9 cellular contexts compared by ENCODE assay signal in the genomic region with DNA sequence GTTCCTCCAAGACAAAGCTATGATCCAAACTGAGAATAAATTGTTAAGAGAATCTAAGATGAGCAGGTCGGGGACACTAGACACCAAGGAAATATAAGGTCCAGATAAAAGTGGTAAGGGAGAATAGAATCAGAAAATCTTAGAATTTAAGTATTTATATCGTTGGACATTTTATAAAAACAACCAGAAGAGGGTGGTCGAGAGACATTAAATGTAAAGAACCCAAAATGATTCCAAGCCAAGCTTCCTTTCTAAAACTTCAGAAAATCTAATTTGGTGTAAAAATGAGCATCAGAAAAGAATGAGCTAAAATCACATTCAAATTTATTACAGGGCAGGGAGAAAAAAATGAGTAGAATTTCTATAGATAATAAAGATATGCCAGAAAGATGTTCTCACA.
A peak's percentile ranks its signal among the peaks of the same experiment; 100 is the strongest.
DNase-seq lines count a peak whose midpoint lies in the region; ATAC-seq, FAIRE-seq and TF ChIP-seq lines count a peak whose summit lies in the region.
"Had no signal": no experiment of that assay in that cellular context is flagged by ENCODE, and none has a peak within 500 bp of the region (broad histone marks: within the 10 kb centered on the region; RNA-seq: fewer than 3 reads in every experiment).

No MANE protein-coding gene starts in this region.

- DNase-seq in heart right ventricle, result no peak
- DNase-seq in Right ventricle myocardium inferior (ENCODE audit: missing footprints), result no peak
- DNase-seq in RCC 7860 (ENCODE audit: low spot score), result peak; percentile 41
- peak; percentile 77 for DNase-seq in fibroblast of peridontal ligament (ENCODE audit: extremely low read depth)
- no peak for DNase-seq in upper lobe of right lung
- DNase-seq in NCI-H1105 (lab: John Stamatoyannopoulos, UW), result no peak
- DNase-seq in psoas muscle, result no peak
- DNase-seq in C1 segment of cervical spinal cord (lab: John Stamatoyannopoulos, UW), result no peak
- DNase-seq: NCI-H187 treated with DMSO at 0.1 percent for 48 hours had no signal

- H3K4me1 ChIP-seq in heart right ventricle (no peaks in the 10 kb centered on the region), upper lobe of right lung (no peaks in the 10 kb centered on the region), psoas muscle (no peaks in the 10 kb centered on the region)

- 17 to 21% methylated on average over 3 of the region's 3 CpGs for WGBS in heart right ventricle, 2 donors
- WGBS in psoas muscle, 3 donors, result 13 to 18% (median 17%) methylated on average over 3 of the region's 3 CpGs

- no peaks in the 10 kb centered on the region for H3K36me3 ChIP-seq in heart right ventricle
- H3K36me3 ChIP-seq in upper lobe of right lung, result no peaks in the 10 kb centered on the region
- H3K36me3 ChIP-seq in psoas muscle (ENCODE audit: insufficient read depth in 1 of 2, low read depth in 1 of 2), result no peaks in the 10 kb centered on the region

- H3K27ac ChIP-seq in heart right ventricle (no peak overlapping the region), upper lobe of right lung (no peak overlapping the region), psoas muscle (no peak overlapping the region)

- intact Hi-C loops in heart right ventricle (cut with DNase I), result loop anchor here in 8 of 10 donors (1.0 to 10.0 kb wide), 11 partner anchors 54 to 324 kb away; partner anchors contain the start of gene OGFRL1 (in 3 of the 8)
- intact Hi-C loops in Right ventricle myocardium inferior (cut with DNase I), result loop anchor here (2.0 to 10.0 kb wide), 3 partner anchors 158 to 320 kb away; no protein-coding TSS in a partner anchor
- intact Hi-C loops in upper lobe of right lung (cut with DNase I), result no loop called here
- intact Hi-C loops in psoas muscle (cut with DNase I), result loop anchor here (5.0 to 10.0 kb wide), 3 partner anchors 154 to 314 kb away; no protein-coding TSS in a partner anchor

- H3K27me3 ChIP-seq in heart right ventricle (no peaks in the 10 kb centered on the region), upper lobe of right lung (no peaks in the 10 kb centered on the region), psoas muscle (ENCODE audit: insufficient read depth in 3 of 3, low read length in 2 of 3) (no peaks in the 10 kb centered on the region)

- peak; percentile 78 for FAIRE-seq in RCC 7860 (lab: Jason Lieb, UNC)

- ATAC-seq in heart right ventricle (no peak), Right ventricle myocardium inferior (no peak), upper lobe of right lung (no peak), psoas muscle (no peak)

- no peaks in the 10 kb centered on the region for H3K9me3 ChIP-seq in heart right ventricle
- H3K9me3 ChIP-seq in upper lobe of right lung, result no peaks in the 10 kb centered on the region
- H3K9me3 ChIP-seq in psoas muscle, result no peaks in the 10 kb centered on the region

- H3K4me3 ChIP-seq in heart right ventricle (no peak overlapping the region), upper lobe of right lung (no peak overlapping the region), psoas muscle (no peak overlapping the region)

- peak; percentile 6 to 61 (median 43) for TF ChIP-seq CTCF in heart right ventricle (IDR thresholded peaks at IDR 0.05)
- peak; percentile 47 for TF ChIP-seq CTCF in upper lobe of right lung (IDR thresholded peaks at IDR 0.05)
- TF ChIP-seq CTCF in psoas muscle (IDR thresholded peaks at IDR 0.05), result no peak

Comparison
In these comparisons a context has a peak if more than half of its experiments do, and no peak if none do; other contexts are left out.
1. DNase-seq: peak in RCC 7860 (single experiment) and fibroblast of peridontal ligament (single experiment); none in heart right ventricle (0 of 2), Right ventricle myocardium inferior (single experiment), upper lobe of right lung (single experiment), NCI-H1105 (single experiment), psoas muscle (0 of 2) and C1 segment of cervical spinal cord (0 of 14).